ENCODE assay signal across 10 cellular contexts in genomic region chr4:1981251-1982055, GRCh38. TPM values are rescaled to one million over a fixed set of nuclear protein-coding genes. Genes with fewer than 3 reads are reported as not detected.
A peak's percentile ranks its signal among the peaks of the same experiment; 100 is the strongest.
DNase-seq lines count a peak whose midpoint lies in the region; ATAC-seq and TF ChIP-seq lines count a peak whose summit lies in the region.
"Had no signal": no experiment of that assay in that cellular context is flagged by ENCODE, and none has a peak within 500 bp of the region (broad histone marks: within the 10 kb centered on the region; RNA-seq: fewer than 3 reads in every experiment).

No MANE protein-coding gene starts in this region.

- H3K4me1 Mint-ChIP-seq in stimulated activated naive CD8-positive, alpha-beta T cell treated with anti-CD3 and anti-CD28 coated beads, Interleukin-15, amount 100 ng/mL, for 72 hours: no peaks in the 10 kb centered on the region

- TF ChIP-seq CTCF in fibroblast of mammary gland (conservative IDR thresholded peaks at IDR 0.05; ENCODE audit: control insufficient read depth, insufficient read depth, low read depth, low read length): no peak
- no peak for TF ChIP-seq CTCF in GM20000 (IDR thresholded peaks at IDR 0.05; ENCODE audit: extremely low read depth, missing control alignments)

- H3K27ac Mint-ChIP-seq in stimulated activated naive CD8-positive, alpha-beta T cell treated with anti-CD3 and anti-CD28 coated beads, Interleukin-15, amount 100 ng/mL, for 72 hours: peak overlapping the region in 1 of 2 donors; percentile 7

- no peak for ATAC-seq in stimulated activated naive CD8-positive, alpha-beta T cell treated with anti-CD3 and anti-CD28 coated beads, Interleukin-15, Interleukin-2, amounts not matched to agents 100 U/mL and 50 U/mL, for 24 hours
- ATAC-seq in stimulated activated naive CD8-positive, alpha-beta T cell treated with anti-CD3 and anti-CD28 coated beads, Interleukin-15, amount 100 ng/mL, for 72 hours: no peak
- no peak for ATAC-seq in GM18511 (IDR thresholded peaks at IDR 0.05; ENCODE audit: unreplicated experiment)

- no peaks in the 10 kb centered on the region for H3K9me3 ChIP-seq in SJCRH30 (replicated peaks)

- no peak overlapping the region for H3K4me3 Mint-ChIP-seq in stimulated activated naive CD8-positive, alpha-beta T cell treated with anti-CD3 and anti-CD28 coated beads, Interleukin-15, amount 100 ng/mL, for 72 hours

- no peak overlapping the region for H3K27ac ChIP-seq in SJCRH30

- no peaks in the 10 kb centered on the region for H3K9me3 Mint-ChIP-seq in stimulated activated naive CD8-positive, alpha-beta T cell treated with anti-CD3 and anti-CD28 coated beads, Interleukin-15, amount 100 ng/mL, for 72 hours
- H3K9me3 Mint-ChIP-seq: IgD-negative memory B cell had no signal

- H3K27me3 ChIP-seq in SJCRH30: no peaks in the 10 kb centered on the region

- H3K4me1 ChIP-seq in SJCRH30: no peaks in the 10 kb centered on the region

- H3K36me3 ChIP-seq in SJCRH30: peaks cover 93% of the 10 kb centered on the region

- no peak overlapping the region for H3K4me3 ChIP-seq in SJCRH30
- H3K4me3 ChIP-seq in fibroblast of mammary gland (ENCODE audit: control insufficient read depth, low read depth, low read length): no peak overlapping the region

- H3K27me3 Mint-ChIP-seq in stimulated activated naive CD8-positive, alpha-beta T cell treated with anti-CD3 and anti-CD28 coated beads, Interleukin-15, amount 100 ng/mL, for 72 hours: no peaks in the 10 kb centered on the region
- H3K27me3 Mint-ChIP-seq: IgD-negative memory B cell had no signal

- DNase-seq in stimulated activated naive CD8-positive, alpha-beta T cell treated with anti-CD3 and anti-CD28 coated beads, Interleukin-15, Interleukin-2, amounts not matched to agents 100 U/mL and 50 U/mL, for 24 hours: peak; percentile 22
- no peak for DNase-seq in stimulated activated naive CD8-positive, alpha-beta T cell treated with anti-CD3 and anti-CD28 coated beads, Interleukin-15, amount 100 ng/mL, for 72 hours
- peak; percentile 35 to 41 for DNase-seq in SJCRH30
- peak; percentile 34 for DNase-seq in fibroblast of mammary gland (ENCODE audit: low read depth)
- DNase-seq in HT-29 (ENCODE audit: low spot score): no peak
- no peak for DNase-seq in GM20000 (ENCODE audit: low spot score)
- DNase-seq in NCI-H226: no peak
- DNase-seq: HCEC 1CT had no signal

RNA-seq across cellular contexts. Expression of gene NELFA, which starts 27.3 kb away (rescaled TPM):
- 21.1 and 24.0 TPM in 2 replicates for total RNA-seq in SJCRH30 (2014; rRNA removed; shearing (Covaris generic))
- 49.1 and 49.4 TPM in 2 replicates for total RNA-seq in HT-29 (2014; rRNA removed; shearing (Covaris generic))

Comparison
In these comparisons a context has a peak if more than half of its experiments do, and no peak if none do; other contexts are left out.
1. DNase-seq: peak in stimulated activated naive CD8-positive, alpha-beta T cell treated with anti-CD3 and anti-CD28 coated beads, Interleukin-15, Interleukin-2, amounts not matched to agents 100 U/mL and 50 U/mL, for 24 hours (single experiment), SJCRH30 (2 of 2) and fibroblast of mammary gland (single experiment); none in stimulated activated naive CD8-positive, alpha-beta T cell treated with anti-CD3 and anti-CD28 coated beads, Interleukin-15, amount 100 ng/mL, for 72 hours (0 of 2), HT-29 (single experiment), GM20000 (single experiment) and NCI-H226 (single experiment).